Comparison of ENCODE assay signal across 17 cellular contexts in the genomic region with DNA sequence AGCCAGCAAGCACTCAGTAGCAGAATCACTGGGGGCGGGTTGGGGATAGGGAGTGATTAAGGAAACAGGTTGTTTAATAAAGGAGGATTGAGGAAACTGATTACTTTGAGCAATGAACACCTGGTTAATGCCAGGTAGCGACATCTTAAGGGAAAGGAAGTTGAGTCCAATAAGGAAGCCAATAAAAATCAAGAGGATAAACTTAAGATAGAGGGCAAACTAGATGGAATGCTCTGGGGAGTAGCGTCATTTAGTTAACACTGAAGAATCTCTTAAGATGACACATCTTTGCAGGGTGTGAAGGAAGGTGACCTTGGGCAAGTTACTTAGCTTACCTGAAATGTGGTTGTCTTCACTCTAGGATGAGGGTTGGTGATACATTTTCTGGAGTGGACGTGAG.
DNase-seq lines count a peak whose midpoint lies in the region; ATAC-seq, FAIRE-seq and TF ChIP-seq lines count a peak whose summit lies in the region.
"Had no signal": no experiment of that assay in that cellular context is flagged by ENCODE, and none has a peak within 500 bp of the region (broad histone marks: within the 10 kb centered on the region; RNA-seq: fewer than 3 reads in every experiment).

No MANE protein-coding gene starts in this region.

- H3K4me3 ChIP-seq in Loucy (ENCODE audit: low read length, poor library complexity, severe bottlenecking): no peak overlapping the region
- no peak overlapping the region for H3K4me3 ChIP-seq in CD8-positive, alpha-beta memory T cell (ENCODE audit: low read length)
- H3K4me3 ChIP-seq: GM12878, HAP-1 had no signal

- CTCF ChIA-PET in CD8-positive, alpha-beta memory T cell (lab: Charles Lee): no interaction called here

- peak overlapping the region in 1 of 8 donors; percentile 13 for H3K4me3 Mint-ChIP-seq in naive B cell
- H3K4me3 Mint-ChIP-seq in CD8-positive, alpha-beta memory T cell: no peak overlapping the region
- H3K4me3 Mint-ChIP-seq: B cell; CD8-positive, alpha-beta T cell had no signal

- H3K27ac ChIP-seq in C4-2B: 0 out of 2 replicates have a peak overlapping the region, but pooled peaks have one; percentile 7
- no peak overlapping the region for H3K27ac ChIP-seq in CD8-positive, alpha-beta memory T cell (ENCODE audit: low read depth, low read length)

- peaks cover 76 to 91% (median 89%) of the 10 kb centered on the region in 3 donors for H3K4me1 Mint-ChIP-seq in naive B cell
- H3K4me1 Mint-ChIP-seq in CD8-positive, alpha-beta memory T cell: peaks cover 19 to 27% (median 22%) of the 10 kb centered on the region in 3 donors

- no peaks in the 10 kb centered on the region for H3F3A ChIP-seq in Loucy (ENCODE audit: low read depth)

- H2AFZ ChIP-seq in Loucy (ENCODE audit: low read length): no peak overlapping the region

- no peaks in the 10 kb centered on the region for H3K27me3 Mint-ChIP-seq in naive B cell
- no peaks in the 10 kb centered on the region for H3K27me3 Mint-ChIP-seq in CD8-positive, alpha-beta memory T cell
- H3K27me3 Mint-ChIP-seq: B cell had no signal

- H3K27ac Mint-ChIP-seq in naive B cell: peak overlapping the region in 5 of 6 donors; percentile 24 to 96 (median 78)
- H3K27ac Mint-ChIP-seq in CD8-positive, alpha-beta memory T cell: no peak overlapping the region
- H3K27ac Mint-ChIP-seq: CD8-positive, alpha-beta T cell had no signal

- no peaks in the 10 kb centered on the region for H3K9me3 ChIP-seq in Loucy (ENCODE audit: insufficient read depth, low read depth, low read length)
- H3K9me3 ChIP-seq in CD8-positive, alpha-beta memory T cell (ENCODE audit: low read length): no peaks in the 10 kb centered on the region
- H3K9me3 ChIP-seq: Caco-2, HAP-1 had no signal

- H3K9ac ChIP-seq in Loucy (ENCODE audit: low read depth, low read length, poor library complexity, severe bottlenecking): no peak overlapping the region

- H3K36me3 Mint-ChIP-seq in naive B cell: no peaks in the 10 kb centered on the region
- H3K36me3 Mint-ChIP-seq in CD8-positive, alpha-beta memory T cell: peaks cover 0 to 5% (median 0%) of the 10 kb centered on the region in 3 donors
- H3K36me3 Mint-ChIP-seq: CD8-positive, alpha-beta T cell had no signal

- no peaks in the 10 kb centered on the region for H4K20me1 ChIP-seq in Loucy (ENCODE audit: insufficient read depth, low read length, poor library complexity, severe bottlenecking)

- POLR2A ChIA-PET in CD8-positive, alpha-beta memory T cell (lab: Charles Lee): no interaction called here

- H3K79me2 ChIP-seq in Loucy (ENCODE audit: insufficient read depth, low read length): peaks cover 55% of the 10 kb centered on the region; the same call in 1 of the 2 replicates

- peak overlapping the region; percentile 5 for H3K4me2 ChIP-seq in Loucy (ENCODE audit: low read depth, low read length, poor library complexity, severe bottlenecking)

- H3K9me3 Mint-ChIP-seq in naive B cell: no peaks in the 10 kb centered on the region
- H3K9me3 Mint-ChIP-seq in CD8-positive, alpha-beta memory T cell: no peaks in the 10 kb centered on the region
- H3K9me3 Mint-ChIP-seq: CD8-positive, alpha-beta T cell had no signal

- TF ChIP-seq CTCF in C4-2B (conservative IDR thresholded peaks at IDR 0.05) (no peak), Loucy (conservative IDR thresholded peaks at IDR 0.05; ENCODE audit: low read length) (no peak)

- ATAC-seq in naive B cell (ENCODE audit: low read depth in 2 of 2) (no peak), HG03457 (IDR thresholded peaks at IDR 0.05; ENCODE audit: unreplicated experiment) (no peak)
- ATAC-seq: CD8-positive, alpha-beta T cell; GM12878 had no signal

- H3K36me3 ChIP-seq in Loucy (ENCODE audit: insufficient read depth, low read length): no peaks in the 10 kb centered on the region
- no peaks in the 10 kb centered on the region for H3K36me3 ChIP-seq in CD8-positive, alpha-beta memory T cell (ENCODE audit: insufficient read depth, low read length)
- H3K36me3 ChIP-seq: HAP-1 had no signal

- no peak for TF ChIP-seq POLR2A in GM12891 (IDR thresholded peaks at IDR 0.05; ENCODE audit: low read depth, low read length)

- peak; percentile 60 for FAIRE-seq in GM12891 (lab: Jason Lieb, UNC)
- FAIRE-seq: A204.1, GM12878, H1 had no signal

- H3K27me3 ChIP-seq in Loucy (ENCODE audit: insufficient read depth, low read length, poor library complexity, severe bottlenecking): no peaks in the 10 kb centered on the region
- no peaks in the 10 kb centered on the region for H3K27me3 ChIP-seq in CD8-positive, alpha-beta memory T cell (ENCODE audit: insufficient read depth, low read length, poor library complexity, severe bottlenecking)

- DNase-seq in GM12891 (ENCODE audit: insufficient read length, low spot score): no peak
- no peak for DNase-seq in naive B cell
- no peak for DNase-seq in NCI-H1436 (lab: John Stamatoyannopoulos, UW)
- DNase-seq in germinal center (ENCODE audit: low spot score): no peak
- DNase-seq in CD8-positive, alpha-beta memory T cell: no peak
- DNase-seq: C1 segment of cervical spinal cord; Caco-2; CD8-positive, alpha-beta T cell; KBM-7 had no signal

- no peaks in the 10 kb centered on the region for H3K9me2 ChIP-seq in Loucy (replicated peaks; ENCODE audit: low read depth, low read length)

- peaks cover 74% of the 10 kb centered on the region for H3K4me1 ChIP-seq in Loucy (ENCODE audit: insufficient read depth, low read length, poor library complexity, severe bottlenecking)
- peaks cover 34% of the 10 kb centered on the region for H3K4me1 ChIP-seq in CD8-positive, alpha-beta memory T cell (ENCODE audit: insufficient read depth, low read length)
- H3K4me1 ChIP-seq: Caco-2, HAP-1 had no signal

TF ChIP-seq in GM12891, 5 proteins besides CTCF, POLR2A, EP300 and RAD21:
- TF ChIP-seq TAF1 (IDR thresholded peaks at IDR 0.05; ENCODE audit: low read depth, low read length): no peak
- TF ChIP-seq PAX5 (IDR thresholded peaks at IDR 0.05; ENCODE audit: insufficient read depth, low read length, severe bottlenecking): no peak
- TF ChIP-seq SPI1 (IDR thresholded peaks at IDR 0.05; ENCODE audit: low read depth, low read length): no peak
- TF ChIP-seq POLR2AphosphoS5 (IDR thresholded peaks at IDR 0.05; ENCODE audit: low read depth, low read length): no peak
- no peak for TF ChIP-seq POU2F2 (IDR thresholded peaks at IDR 0.05; ENCODE audit: low read depth, low read length)

Comparison
In these comparisons a context has a peak if more than half of its experiments do, and no peak if none do; other contexts are left out.
1. H3K27ac Mint-ChIP-seq: peak in naive B cell (5 of 6); none in CD8-positive, alpha-beta memory T cell (0 of 8).